In genomic region chr14:47899685-47900084, GRCh38 we compare ENCODE assay signal across 25 cellular contexts.
"Had no signal": no experiment of that assay in that cellular context is flagged by ENCODE, and none has a peak within 500 bp of the region (broad histone marks: within the 10 kb centered on the region; RNA-seq: fewer than 3 reads in every experiment).

No MANE protein-coding gene starts in this region.

- H3K27ac Mint-ChIP-seq: activated CD4-positive, alpha-beta memory T cell treated with anti-CD3 and anti-CD28 coated beads for 36 hours; activated CD4-positive, alpha-beta T cell treated with anti-CD3 and anti-CD28 coated beads, Interleukin-2, amount 10 ng/mL, durations not matched to agents 7 days and 5 days; activated naive CD8-positive, alpha-beta T cell; T-helper 17 cell had no signal

- H3K27me3 ChIP-seq: brain microvascular endothelial cell, cardiac muscle cell, MG63 had no signal

- H3K27ac ChIP-seq: brain microvascular endothelial cell, cardiac muscle cell, PC-9 had no signal

- H3K27me3 Mint-ChIP-seq: activated CD4-positive, alpha-beta memory T cell treated with anti-CD3 and anti-CD28 coated beads for 36 hours; activated CD4-positive, alpha-beta T cell treated with anti-CD3 and anti-CD28 coated beads, Interleukin-2, amount 10 ng/mL, durations not matched to agents 7 days and 5 days; activated naive CD8-positive, alpha-beta T cell; T-helper 17 cell had no signal

- ATAC-seq: activated T-cell treated with anti-CD3 and anti-CD28 coated beads, Interleukin-2, amount 50 U/mL, for 4 hours; T-helper 17 cell had no signal

- H3K9me3 ChIP-seq: MG63 had no signal

- H3K36me3 Mint-ChIP-seq: activated CD4-positive, alpha-beta memory T cell treated with anti-CD3 and anti-CD28 coated beads for 36 hours; activated naive CD8-positive, alpha-beta T cell had no signal

- H3K4me1 Mint-ChIP-seq: activated CD4-positive, alpha-beta T cell treated with anti-CD3 and anti-CD28 coated beads, Interleukin-2, amount 10 ng/mL, durations not matched to agents 7 days and 5 days; T-helper 17 cell had no signal

- H3K4me3 Mint-ChIP-seq: activated CD4-positive, alpha-beta memory T cell treated with anti-CD3 and anti-CD28 coated beads for 36 hours; activated CD4-positive, alpha-beta T cell treated with anti-CD3 and anti-CD28 coated beads, Interleukin-2, amount 10 ng/mL, durations not matched to agents 7 days and 5 days; activated naive CD8-positive, alpha-beta T cell; activated T-cell treated with anti-CD3 and anti-CD28 coated beads, Interleukin-2, amount 50 U/mL, for 4 hours; T-helper 17 cell had no signal

- DNase-seq: activated CD4-positive, alpha-beta memory T cell treated with anti-CD3 and anti-CD28 coated beads for 36 hours; activated CD4-positive, alpha-beta T cell treated with anti-CD3 and anti-CD28 coated beads, Interleukin-2, amount 10 ng/mL, durations not matched to agents 7 days and 5 days; activated CD4-positive, CD25-positive, alpha-beta regulatory T cell; activated CD8-positive, alpha-beta memory T cell treated with anti-CD3 and anti-CD28 coated beads for 24 hours; activated effector memory CD4-positive, alpha-beta T cell treated with anti-CD3 and anti-CD28 coated beads, Interleukin-2, amount 50 U/mL, for 16 hours; activated naive CD4-positive, alpha-beta T cell treated with Interleukin-2 at 50 U/mL for 16 hours; activated T-cell treated with anti-CD3 and anti-CD28 coated beads, Interleukin-2, amount 50 U/mL, for 4 hours; brain microvascular endothelial cell; KG1; MG63; MV-4-11; NCI-H1092 treated with DMSO at 0.1 percent for 48 hours; NCI-H1417 treated with DMSO at 0.1 percent for 48 hours; NCI-H1694; NCI-H2107; NCI-H2171 treated with DMSO at 0.1 percent for 48 hours; NCI-H345; NCI-H510A; NCI-H526 treated with DMSO at 0.1 percent for 48 hours; PC-9; SHP77 treated with DMSO at 0.1 percent for 48 hours; T-helper 17 cell; T-helper 9 cell had no signal

- H3K4me3 ChIP-seq: cardiac muscle cell, MG63 had no signal

- H2AFZ ChIP-seq: PC-9 had no signal

- H3K36me3 ChIP-seq: brain microvascular endothelial cell, cardiac muscle cell, MG63 had no signal
